8 cellular contexts compared by ENCODE assay signal in the genomic region with DNA sequence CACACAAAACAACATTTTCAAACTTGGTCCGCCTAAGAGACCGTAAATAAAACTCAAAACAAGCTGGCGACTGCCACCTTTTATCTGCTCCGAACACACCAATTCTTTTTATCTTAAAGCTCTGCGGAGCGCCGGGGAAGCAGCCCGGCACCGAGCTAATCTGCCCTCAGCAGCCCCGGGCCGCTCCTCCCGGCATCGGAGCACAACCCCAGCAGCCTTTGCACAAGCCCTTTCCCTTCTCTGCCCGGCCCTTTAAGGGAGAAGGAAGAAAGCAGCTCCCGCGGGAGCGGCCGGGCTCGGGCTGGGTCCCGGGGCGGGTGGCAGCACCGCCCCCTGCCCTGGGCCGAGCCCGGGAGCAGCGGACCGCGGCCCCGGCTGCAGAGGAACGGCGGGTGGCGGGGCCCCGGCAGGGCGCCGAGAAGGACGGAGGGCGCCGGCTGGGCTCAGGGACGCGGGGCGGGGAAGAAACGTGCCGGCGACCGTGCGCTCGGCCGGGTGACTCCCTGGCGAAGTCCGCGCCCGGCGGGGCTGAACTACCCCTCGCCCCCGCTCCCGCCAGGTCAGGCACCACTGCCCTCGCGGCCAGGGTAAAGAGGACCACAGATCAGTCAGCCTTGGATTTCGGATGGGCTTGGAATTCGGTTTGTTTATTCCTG.
A peak's percentile ranks its signal among the peaks of the same experiment; 100 is the strongest.
DNase-seq lines count a peak whose midpoint lies in the region; ATAC-seq and TF ChIP-seq lines count a peak whose summit lies in the region.

No MANE protein-coding gene starts in this region.

- H3K4me3 ChIP-seq in SK-N-SH (ENCODE audit: low read depth in 2 of 2, low read length in 1 of 2): peak overlapping the region; percentile 62 to 73
- peak overlapping the region; percentile 52 for H3K4me3 ChIP-seq in epithelial cell of esophagus (ENCODE audit: low read length)
- peak overlapping the region; percentile 58 to 78 for H3K4me3 ChIP-seq in mucosa of rectum (ENCODE audit: low read length in 2 of 2)
- H3K4me3 ChIP-seq in aorta (ENCODE audit: low read length in 2 of 2): peak overlapping the region; percentile 14 to 48
- H3K4me3 ChIP-seq in Karpas-422 (ENCODE audit: low read length): no peak overlapping the region

- POLR2A ChIA-PET in SK-N-SH (lab: Yijun Ruan, JAX): interaction anchor here (1.5 kb wide), 1 partner anchor 761 kb away, joined by 4 read pairs; no protein-coding TSS in a partner anchor

- no peak for TF ChIP-seq EP300 in SK-N-SH (IDR thresholded peaks at IDR 0.05; ENCODE audit: borderline replicate concordance in 1 of 2, low read depth in 1 of 2, low read length in 1 of 2)

- CTCF ChIA-PET in SK-N-SH (lab: Yijun Ruan, JAX): interaction anchor here (0.6 to 6.4 kb wide), 9 partner anchors 10 to 1278 kb away, joined by 3 to 37 read pairs (median 3); no protein-coding TSS in a partner anchor

- no peak for TF ChIP-seq CTCF in SK-N-SH (IDR thresholded peaks at IDR 0.05)
- TF ChIP-seq CTCF in epithelial cell of esophagus (IDR thresholded peaks at IDR 0.05; ENCODE audit: insufficient read depth, low read depth, low read length, missing control alignments): no peak

- H3K36me3 ChIP-seq in SK-N-SH (replicated peaks in 1 of 2; ENCODE audit: control insufficient read depth in 1 of 2, insufficient read depth in 2 of 2, low read length in 1 of 2) (no peaks in the 10 kb centered on the region), mucosa of rectum (ENCODE audit: control insufficient read depth in 2 of 2, insufficient read depth in 2 of 2, low read length in 2 of 2) (no peaks in the 10 kb centered on the region), aorta (ENCODE audit: control insufficient read depth in 1 of 2, insufficient read depth in 2 of 2, low read length in 1 of 2) (no peaks in the 10 kb centered on the region), Karpas-422 (ENCODE audit: insufficient read depth, low read length) (no peaks in the 10 kb centered on the region)

- H3K9me3 ChIP-seq in SK-N-SH (no peaks in the 10 kb centered on the region), mucosa of rectum (ENCODE audit: control insufficient read depth in 2 of 2, low read length in 2 of 2) (no peaks in the 10 kb centered on the region), aorta (ENCODE audit: control insufficient read depth, low read length) (no peaks in the 10 kb centered on the region), Karpas-422 (ENCODE audit: low read length) (no peaks in the 10 kb centered on the region)

- peak overlapping the region; percentile 79 for H3K4me2 ChIP-seq in SK-N-SH
- no peak overlapping the region for H3K4me2 ChIP-seq in Karpas-422 (ENCODE audit: low read depth, low read length, poor library complexity, severe bottlenecking)

- H3F3A ChIP-seq in SK-N-SH (replicated peaks; ENCODE audit: insufficient read depth): peaks cover 4% of the 10 kb centered on the region

- H3K79me2 ChIP-seq in SK-N-SH (ENCODE audit: insufficient read depth) (no peaks in the 10 kb centered on the region), Karpas-422 (ENCODE audit: low read length) (no peaks in the 10 kb centered on the region)

- peak overlapping the region; percentile 74 for H2AFZ ChIP-seq in SK-N-SH (ENCODE audit: low read depth)
- H2AFZ ChIP-seq in Karpas-422 (ENCODE audit: low read length): no peak overlapping the region

- H3K4me1 ChIP-seq in SK-N-SH (ENCODE audit: control insufficient read depth in 1 of 2, insufficient read depth in 2 of 2, low read depth in 1 of 2, low read length in 1 of 2): peaks cover 0 to 19% of the 10 kb centered on the region in 2 experiments; a peak in 2 of 4 replicates
- H3K4me1 ChIP-seq in mucosa of rectum (ENCODE audit: control insufficient read depth in 2 of 2, insufficient read depth in 2 of 2, low read length in 2 of 2): peaks cover 18 to 20% of the 10 kb centered on the region in 2 donors
- H3K4me1 ChIP-seq in aorta (ENCODE audit: control insufficient read depth in 1 of 2, insufficient read depth in 2 of 2, low read length in 2 of 2): no peaks in the 10 kb centered on the region
- no peaks in the 10 kb centered on the region for H3K4me1 ChIP-seq in Karpas-422 (ENCODE audit: low read length)

- under 1% methylated on average over 21 of the region's 59 CpGs for WGBS in SK-N-SH (ENCODE audit: low lambda C conversion rate)
- WGBS in aorta, 2 donors: 1% methylated on average over 32 to 59 of the region's 59 CpGs

- intact Hi-C loops in aorta (cut with DNase I): loop anchor here (5.0 to 10.0 kb wide), 2 partner anchors 700 to 953 kb away; no protein-coding TSS in a partner anchor

- DNase-seq in AG08396 (ENCODE audit: low spot score): peak; percentile 74
- peak; percentile 84 for DNase-seq in SK-N-SH
- DNase-seq in epithelial cell of esophagus (ENCODE audit: low read depth): peak; percentile 51
- DNase-seq in aorta: peak; percentile 55 to 81
- DNase-seq in Karpas-422: no peak

- H3K9ac ChIP-seq in SK-N-SH (peak overlapping the region; percentile 31; the same call in 1 of the 2 replicates), mucosa of rectum (ENCODE audit: low read depth in 1 of 2, low read length in 2 of 2) (peak overlapping the region; percentile 1 to 67), Karpas-422 (ENCODE audit: low read length) (no peak overlapping the region)

- peak overlapping the region in 1 of 2 experiments; percentile 39; a peak in 2 of 4 replicates for H3K27ac ChIP-seq in SK-N-SH (ENCODE audit: low read depth in 2 of 2, low read length in 1 of 2)
- peak overlapping the region; percentile 66 to 69 for H3K27ac ChIP-seq in mucosa of rectum (ENCODE audit: low read depth in 2 of 2, low read length in 2 of 2)
- H3K27ac ChIP-seq in aorta (ENCODE audit: low read depth in 1 of 2, low read length in 2 of 2): peak overlapping the region in 1 of 2 donors; percentile 58
- H3K27ac ChIP-seq in Karpas-422 (ENCODE audit: low read length): no peak overlapping the region

- H3K9me2 ChIP-seq in SK-N-SH (no peaks in the 10 kb centered on the region), Karpas-422 (replicated peaks; ENCODE audit: insufficient read depth, low read length) (no peaks in the 10 kb centered on the region)

- ATAC-seq in GM19035 (IDR thresholded peaks at IDR 0.05; ENCODE audit: unreplicated experiment): peak; percentile 27
- peak; percentile 45 for ATAC-seq in aorta (ENCODE audit: low FRiP score)
- no peak for ATAC-seq in HG03354 (IDR thresholded peaks at IDR 0.05; ENCODE audit: poor library complexity, severe bottlenecking, unreplicated experiment)

- H4K20me1 ChIP-seq in SK-N-SH (ENCODE audit: insufficient read depth): no peaks in the 10 kb centered on the region
- H4K20me1 ChIP-seq in Karpas-422 (ENCODE audit: insufficient read depth, low read depth, low read length): no peaks in the 10 kb centered on the region

- no peak for TF ChIP-seq RAD21 in SK-N-SH (IDR thresholded peaks at IDR 0.05; ENCODE audit: low read length)

- H3K27me3 ChIP-seq in SK-N-SH (ENCODE audit: insufficient read depth) (peaks cover 43% of the 10 kb centered on the region), mucosa of rectum (ENCODE audit: control insufficient read depth in 2 of 2, insufficient read depth in 2 of 2, low read length in 2 of 2) (peaks cover 36 to 40% of the 10 kb centered on the region in 2 donors), aorta (ENCODE audit: control insufficient read depth in 1 of 2, insufficient read depth in 2 of 2, low read length in 1 of 2) (no peaks in the 10 kb centered on the region), Karpas-422 (ENCODE audit: low read length) (no peaks in the 10 kb centered on the region)

TF ChIP-seq in SK-N-SH, 30 proteins besides CTCF, POLR2A, EP300 and RAD21:
- TF ChIP-seq, protein P1, sequence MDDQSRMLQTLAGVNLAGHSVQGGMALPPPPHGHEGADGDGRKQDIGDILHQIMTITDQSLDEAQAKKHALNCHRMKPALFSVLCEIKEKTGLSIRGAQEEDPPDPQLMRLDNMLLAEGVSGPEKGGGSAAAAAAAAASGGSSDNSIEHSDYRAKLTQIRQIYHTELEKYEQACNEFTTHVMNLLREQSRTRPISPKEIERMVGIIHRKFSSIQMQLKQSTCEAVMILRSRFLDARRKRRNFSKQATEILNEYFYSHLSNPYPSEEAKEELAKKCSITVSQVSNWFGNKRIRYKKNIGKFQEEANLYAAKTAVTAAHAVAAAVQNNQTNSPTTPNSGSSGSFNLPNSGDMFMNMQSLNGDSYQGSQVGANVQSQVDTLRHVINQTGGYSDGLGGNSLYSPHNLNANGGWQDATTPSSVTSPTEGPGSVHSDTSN (IDR thresholded peaks at IDR 0.05): no peak
- TF ChIP-seq CHD2 (IDR thresholded peaks at IDR 0.05; ENCODE audit: low read length, partially characterized antibody) (no peak), ELF1 (IDR thresholded peaks at IDR 0.05) (no peak), RCOR1 (IDR thresholded peaks at IDR 0.05; ENCODE audit: low read length) (no peak), TEAD4 (IDR thresholded peaks at IDR 0.05; ENCODE audit: borderline replicate concordance, insufficient read depth) (no peak)
TF ChIP-seq in SK-N-SH: peak in this region for 0.
